1 cellular context compared by ENCODE assay signal in the genomic region with DNA sequence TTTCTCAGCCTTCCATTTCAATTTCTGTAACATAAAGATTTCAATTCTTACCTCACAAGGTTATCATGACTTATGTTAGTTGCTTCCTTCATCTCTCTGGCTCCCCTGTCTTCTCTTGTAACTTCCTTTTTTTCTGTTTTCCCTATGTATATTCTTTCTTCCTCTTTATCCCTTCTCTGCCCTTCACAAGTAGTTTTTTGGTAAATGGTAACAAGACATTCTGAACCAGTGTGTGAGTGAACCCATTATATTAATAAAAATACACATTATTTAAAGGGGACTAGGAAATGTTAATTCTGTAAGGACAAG.
TF ChIP-seq lines count a peak whose summit lies in the region.

No MANE protein-coding gene starts in this region.

TF ChIP-seq in HepG2, 621 proteins besides CTCF, POLR2A, EP300 and RAD21 (continued from another document):
- TF ChIP-seq ZNF629 (CRISPR knock-in tag; conservative IDR thresholded peaks at IDR 0.05) = no peak
- TF ChIP-seq NRL (CRISPR knock-in tag; IDR thresholded peaks at IDR 0.05; ENCODE audit: borderline replicate concordance) = no peak
- no peak for TF ChIP-seq RFXANK (CRISPR knock-in tag; IDR thresholded peaks at IDR 0.05)
- TF ChIP-seq PHB2 (IDR thresholded peaks at IDR 0.05; ENCODE audit: partially characterized antibody) = no peak
- TF ChIP-seq, protein P1, sequence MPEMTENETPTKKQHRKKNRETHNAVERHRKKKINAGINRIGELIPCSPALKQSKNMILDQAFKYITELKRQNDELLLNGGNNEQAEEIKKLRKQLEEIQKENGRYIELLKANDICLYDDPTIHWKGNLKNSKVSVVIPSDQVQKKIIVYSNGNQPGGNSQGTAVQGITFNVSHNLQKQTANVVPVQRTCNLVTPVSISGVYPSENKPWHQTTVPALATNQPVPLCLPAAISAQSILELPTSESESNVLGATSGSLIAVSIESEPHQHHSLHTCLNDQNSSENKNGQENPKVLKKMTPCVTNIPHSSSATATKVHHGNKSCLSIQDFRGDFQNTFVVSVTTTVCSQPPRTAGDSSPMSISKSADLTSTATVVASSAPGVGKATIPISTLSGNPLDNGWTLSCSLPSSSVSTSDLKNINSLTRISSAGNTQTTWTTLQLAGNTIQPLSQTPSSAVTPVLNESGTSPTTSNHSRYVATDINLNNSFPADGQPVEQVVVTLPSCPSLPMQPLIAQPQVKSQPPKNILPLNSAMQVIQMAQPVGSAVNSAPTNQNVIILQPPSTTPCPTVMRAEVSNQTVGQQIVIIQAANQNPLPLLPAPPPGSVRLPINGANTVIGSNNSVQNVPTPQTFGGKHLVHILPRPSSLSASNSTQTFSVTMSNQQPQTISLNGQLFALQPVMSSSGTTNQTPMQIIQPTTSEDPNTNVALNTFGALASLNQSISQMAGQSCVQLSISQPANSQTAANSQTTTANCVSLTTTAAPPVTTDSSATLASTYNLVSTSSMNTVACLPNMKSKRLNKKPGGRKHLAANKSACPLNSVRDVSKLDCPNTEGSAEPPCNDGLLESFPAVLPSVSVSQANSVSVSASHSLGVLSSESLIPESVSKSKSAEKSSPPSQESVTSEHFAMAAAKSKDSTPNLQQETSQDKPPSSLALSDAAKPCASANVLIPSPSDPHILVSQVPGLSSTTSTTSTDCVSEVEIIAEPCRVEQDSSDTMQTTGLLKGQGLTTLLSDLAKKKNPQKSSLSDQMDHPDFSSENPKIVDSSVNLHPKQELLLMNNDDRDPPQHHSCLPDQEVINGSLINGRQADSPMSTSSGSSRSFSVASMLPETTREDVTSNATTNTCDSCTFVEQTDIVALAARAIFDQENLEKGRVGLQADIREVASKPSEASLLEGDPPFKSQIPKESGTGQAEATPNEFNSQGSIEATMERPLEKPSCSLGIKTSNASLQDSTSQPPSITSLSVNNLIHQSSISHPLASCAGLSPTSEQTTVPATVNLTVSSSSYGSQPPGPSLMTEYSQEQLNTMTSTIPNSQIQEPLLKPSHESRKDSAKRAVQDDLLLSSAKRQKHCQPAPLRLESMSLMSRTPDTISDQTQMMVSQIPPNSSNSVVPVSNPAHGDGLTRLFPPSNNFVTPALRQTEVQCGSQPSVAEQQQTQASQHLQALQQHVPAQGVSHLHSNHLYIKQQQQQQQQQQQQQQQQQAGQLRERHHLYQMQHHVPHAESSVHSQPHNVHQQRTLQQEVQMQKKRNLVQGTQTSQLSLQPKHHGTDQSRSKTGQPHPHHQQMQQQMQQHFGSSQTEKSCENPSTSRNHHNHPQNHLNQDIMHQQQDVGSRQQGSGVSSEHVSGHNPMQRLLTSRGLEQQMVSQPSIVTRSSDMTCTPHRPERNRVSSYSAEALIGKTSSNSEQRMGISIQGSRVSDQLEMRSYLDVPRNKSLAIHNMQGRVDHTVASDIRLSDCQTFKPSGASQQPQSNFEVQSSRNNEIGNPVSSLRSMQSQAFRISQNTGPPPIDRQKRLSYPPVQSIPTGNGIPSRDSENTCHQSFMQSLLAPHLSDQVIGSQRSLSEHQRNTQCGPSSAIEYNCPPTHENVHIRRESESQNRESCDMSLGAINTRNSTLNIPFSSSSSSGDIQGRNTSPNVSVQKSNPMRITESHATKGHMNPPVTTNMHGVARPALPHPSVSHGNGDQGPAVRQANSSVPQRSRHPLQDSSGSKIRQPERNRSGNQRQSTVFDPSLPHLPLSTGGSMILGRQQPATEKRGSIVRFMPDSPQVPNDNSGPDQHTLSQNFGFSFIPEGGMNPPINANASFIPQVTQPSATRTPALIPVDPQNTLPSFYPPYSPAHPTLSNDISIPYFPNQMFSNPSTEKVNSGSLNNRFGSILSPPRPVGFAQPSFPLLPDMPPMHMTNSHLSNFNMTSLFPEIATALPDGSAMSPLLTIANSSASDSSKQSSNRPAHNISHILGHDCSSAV (CRISPR knock-in tag; IDR thresholded peaks at IDR 0.05; ENCODE audit: borderline replicate concordance) = no peak
- TF ChIP-seq HOXA9 (CRISPR knock-in tag; IDR thresholded peaks at IDR 0.05; ENCODE audit: borderline replicate concordance) = no peak
- TF ChIP-seq, protein P2, sequence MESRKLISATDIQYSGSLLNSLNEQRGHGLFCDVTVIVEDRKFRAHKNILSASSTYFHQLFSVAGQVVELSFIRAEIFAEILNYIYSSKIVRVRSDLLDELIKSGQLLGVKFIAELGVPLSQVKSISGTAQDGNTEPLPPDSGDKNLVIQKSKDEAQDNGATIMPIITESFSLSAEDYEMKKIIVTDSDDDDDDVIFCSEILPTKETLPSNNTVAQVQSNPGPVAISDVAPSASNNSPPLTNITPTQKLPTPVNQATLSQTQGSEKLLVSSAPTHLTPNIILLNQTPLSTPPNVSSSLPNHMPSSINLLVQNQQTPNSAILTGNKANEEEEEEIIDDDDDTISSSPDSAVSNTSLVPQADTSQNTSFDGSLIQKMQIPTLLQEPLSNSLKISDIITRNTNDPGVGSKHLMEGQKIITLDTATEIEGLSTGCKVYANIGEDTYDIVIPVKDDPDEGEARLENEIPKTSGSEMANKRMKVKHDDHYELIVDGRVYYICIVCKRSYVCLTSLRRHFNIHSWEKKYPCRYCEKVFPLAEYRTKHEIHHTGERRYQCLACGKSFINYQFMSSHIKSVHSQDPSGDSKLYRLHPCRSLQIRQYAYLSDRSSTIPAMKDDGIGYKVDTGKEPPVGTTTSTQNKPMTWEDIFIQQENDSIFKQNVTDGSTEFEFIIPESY (CRISPR knock-in tag; IDR thresholded peaks at IDR 0.05) = no peak
- TF ChIP-seq ZNF780A (CRISPR knock-in tag; IDR thresholded peaks at IDR 0.05) = no peak
- TF ChIP-seq CREM (IDR thresholded peaks at IDR 0.05) = no peak
- no peak for TF ChIP-seq CREM (CRISPR knock-in tag; IDR thresholded peaks at IDR 0.05)
- no peak for TF ChIP-seq SIN3B (IDR thresholded peaks at IDR 0.05; ENCODE audit: low read length)
